Comparison of ENCODE assay signal across 13 cellular contexts in the genomic region with DNA sequence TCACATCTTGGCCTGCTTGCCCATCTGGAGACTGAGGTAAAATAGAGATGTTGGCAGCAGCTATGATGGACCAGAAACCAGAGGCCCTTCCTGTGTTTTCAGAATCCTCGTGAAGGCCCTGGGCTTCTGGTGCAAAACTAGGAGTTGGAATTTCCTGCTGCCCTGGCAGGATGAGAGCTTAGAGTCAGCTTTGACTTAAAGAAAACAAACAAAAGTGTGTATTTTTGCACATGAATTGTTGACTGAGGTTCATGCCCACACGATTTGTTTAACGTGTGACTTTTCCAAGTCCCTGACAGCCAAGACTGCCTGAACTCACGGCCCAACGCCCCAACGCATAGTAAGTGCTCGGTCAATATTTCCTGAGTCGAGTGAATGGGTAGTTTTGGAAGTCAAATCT.
DNase-seq lines count a peak whose midpoint lies in the region; ATAC-seq and TF ChIP-seq lines count a peak whose summit lies in the region.
"Had no signal": no experiment of that assay in that cellular context is flagged by ENCODE, and none has a peak within 500 bp of the region (broad histone marks: within the 10 kb centered on the region; RNA-seq: fewer than 3 reads in every experiment).

No MANE protein-coding gene starts in this region.

- no peaks in the 10 kb centered on the region for H3K9me3 Mint-ChIP-seq in stimulated activated naive CD8-positive, alpha-beta T cell treated with anti-CD3 and anti-CD28 coated beads, Interleukin-15, Interleukin-2, amounts not matched to agents 100 ng/mL and 50 ng/mL, for 24 hours
- no peaks in the 10 kb centered on the region for H3K9me3 Mint-ChIP-seq in activated naive CD8-positive, alpha-beta T cell treated with anti-CD3 and anti-CD28 coated beads, Interleukin-2, amount 10 ng/mL, durations not matched to agents 7 days and 5 days
- H3K9me3 Mint-ChIP-seq: dendritic cell treated with granulocyte-macrophage colony-stimulating factor and Interleukin-4, amounts not matched to agents 40 ng/mL and 50 ng/mL, for 4 days had no signal

- no peak overlapping the region for H3K4me3 Mint-ChIP-seq in stimulated activated naive CD8-positive, alpha-beta T cell treated with anti-CD3 and anti-CD28 coated beads, Interleukin-15, Interleukin-2, amounts not matched to agents 100 ng/mL and 50 ng/mL, for 24 hours
- no peak overlapping the region for H3K4me3 Mint-ChIP-seq in activated naive CD8-positive, alpha-beta T cell treated with anti-CD3 and anti-CD28 coated beads, Interleukin-2, amount 10 ng/mL, durations not matched to agents 7 days and 5 days
- H3K4me3 Mint-ChIP-seq: dendritic cell treated with granulocyte-macrophage colony-stimulating factor and Interleukin-4, amounts not matched to agents 40 ng/mL and 50 ng/mL, for 4 days had no signal

- WGBS in mesodermal cell (ENCODE audit: insufficient coverage in 2 of 2), 2 experiments: 83 to 91% methylated on average over 8 of the region's 8 CpGs

- peaks cover 3% of the 10 kb centered on the region for H3K9me3 ChIP-seq in mesodermal cell (ENCODE audit: control insufficient read depth, low read length)
- H3K9me3 ChIP-seq: psoas muscle had no signal

- ATAC-seq in stimulated activated naive CD8-positive, alpha-beta T cell treated with anti-CD3 and anti-CD28 coated beads, Interleukin-15, Interleukin-2, amounts not matched to agents 100 U/mL and 50 U/mL, for 24 hours: no peak
- no peak for ATAC-seq in activated naive CD8-positive, alpha-beta T cell treated with anti-CD3 and anti-CD28 coated beads, Interleukin-2, amount 10 ng/mL, durations not matched to agents 7 days and 5 days (ENCODE audit: low read depth)
- ATAC-seq in GM21526 (IDR thresholded peaks at IDR 0.05; ENCODE audit: low FRiP score, unreplicated experiment): no peak
- no peak for ATAC-seq in HG03457 (IDR thresholded peaks at IDR 0.05; ENCODE audit: unreplicated experiment)
- no peak for ATAC-seq in GM18505 (IDR thresholded peaks at IDR 0.05; ENCODE audit: unreplicated experiment)
- ATAC-seq: K562, psoas muscle had no signal

- no peaks in the 10 kb centered on the region for H3K36me3 ChIP-seq in mesodermal cell (ENCODE audit: control insufficient read depth, insufficient read depth, low read length)

- H3K4me1 Mint-ChIP-seq in stimulated activated naive CD8-positive, alpha-beta T cell treated with anti-CD3 and anti-CD28 coated beads, Interleukin-15, Interleukin-2, amounts not matched to agents 100 ng/mL and 50 ng/mL, for 24 hours (ENCODE audit: low read depth): peaks cover 95% of the 10 kb centered on the region
- peaks cover 79% of the 10 kb centered on the region for H3K4me1 Mint-ChIP-seq in activated naive CD8-positive, alpha-beta T cell treated with anti-CD3 and anti-CD28 coated beads, Interleukin-2, amount 10 ng/mL, durations not matched to agents 7 days and 5 days

- no peaks in the 10 kb centered on the region for H3K27me3 Mint-ChIP-seq in stimulated activated naive CD8-positive, alpha-beta T cell treated with anti-CD3 and anti-CD28 coated beads, Interleukin-15, Interleukin-2, amounts not matched to agents 100 ng/mL and 50 ng/mL, for 24 hours
- no peaks in the 10 kb centered on the region for H3K27me3 Mint-ChIP-seq in activated naive CD8-positive, alpha-beta T cell treated with anti-CD3 and anti-CD28 coated beads, Interleukin-2, amount 10 ng/mL, durations not matched to agents 7 days and 5 days
- H3K27me3 Mint-ChIP-seq: dendritic cell treated with granulocyte-macrophage colony-stimulating factor and Interleukin-4, amounts not matched to agents 40 ng/mL and 50 ng/mL, for 4 days had no signal

- peak overlapping the region; percentile 70 for H3K27ac Mint-ChIP-seq in stimulated activated naive CD8-positive, alpha-beta T cell treated with anti-CD3 and anti-CD28 coated beads, Interleukin-15, Interleukin-2, amounts not matched to agents 100 ng/mL and 50 ng/mL, for 24 hours
- peak overlapping the region; percentile 89 for H3K27ac Mint-ChIP-seq in activated naive CD8-positive, alpha-beta T cell treated with anti-CD3 and anti-CD28 coated beads, Interleukin-2, amount 10 ng/mL, durations not matched to agents 7 days and 5 days
- H3K27ac Mint-ChIP-seq: dendritic cell treated with granulocyte-macrophage colony-stimulating factor and Interleukin-4, amounts not matched to agents 40 ng/mL and 50 ng/mL, for 4 days had no signal

- H3K36me3 Mint-ChIP-seq in stimulated activated naive CD8-positive, alpha-beta T cell treated with anti-CD3 and anti-CD28 coated beads, Interleukin-15, Interleukin-2, amounts not matched to agents 100 ng/mL and 50 ng/mL, for 24 hours (ENCODE audit: low read depth): no peaks in the 10 kb centered on the region
- H3K36me3 Mint-ChIP-seq in activated naive CD8-positive, alpha-beta T cell treated with anti-CD3 and anti-CD28 coated beads, Interleukin-2, amount 10 ng/mL, durations not matched to agents 7 days and 5 days: peaks cover 38% of the 10 kb centered on the region

- POLR2A ChIA-PET in activated naive CD8-positive, alpha-beta T cell treated with anti-CD3 and anti-CD28 coated beads, Interleukin-2, amount 10 ng/mL, durations not matched to agents 7 days and 5 days (lab: Charles Lee): interaction anchor here (0.6 to 2.0 kb wide), 4 partner anchors 17 to 1132 kb away, joined by 3 to 7 read pairs (median 6); partner anchors contain the start of gene MLLT3

- peak overlapping the region; percentile 85 for H3K27ac ChIP-seq in mesodermal cell (ENCODE audit: low read depth, low read length, severe bottlenecking)
- H3K27ac ChIP-seq: psoas muscle had no signal

- TF ChIP-seq POLR2A in GM18505 (IDR thresholded peaks at IDR 0.05; ENCODE audit: borderline replicate concordance, extremely low read depth, insufficient read depth, insufficient read length): no peak

- no peak for DNase-seq in stimulated activated naive CD8-positive, alpha-beta T cell treated with anti-CD3 and anti-CD28 coated beads, Interleukin-15, Interleukin-2, amounts not matched to agents 100 U/mL and 50 U/mL, for 24 hours
- DNase-seq in activated naive CD8-positive, alpha-beta T cell treated with anti-CD3 and anti-CD28 coated beads, Interleukin-2, amount 10 ng/mL, durations not matched to agents 7 days and 5 days: no peak
- DNase-seq in SKM-1 (lab: John Stamatoyannopoulos, UW; ENCODE audit: unreplicated experiment): no peak
- DNase-seq: AML-193, left cardiac atrium, psoas muscle had no signal

- H3K4me1 ChIP-seq in mesodermal cell (ENCODE audit: control insufficient read depth, insufficient read depth, low read length, poor library complexity, severe bottlenecking): peaks cover 33% of the 10 kb centered on the region
- H3K4me1 ChIP-seq: psoas muscle had no signal

- H3K4me3 ChIP-seq in mesodermal cell (ENCODE audit: extremely low read depth, insufficient read depth, low read length, poor library complexity, severe bottlenecking): no peak overlapping the region
- H3K4me3 ChIP-seq: K562, psoas muscle had no signal
